ENCODE assay signal across 22 cellular contexts in genomic region chr7:122738937-122739336, GRCh38. TPM values are rescaled to one million over a fixed set of nuclear protein-coding genes. Genes with fewer than 3 reads are reported as not detected.
DNase-seq lines count a peak whose midpoint lies in the region; ATAC-seq, FAIRE-seq and TF ChIP-seq lines count a peak whose summit lies in the region.
"Had no signal": no experiment of that assay in that cellular context is flagged by ENCODE, and none has a peak within 500 bp of the region (broad histone marks: within the 10 kb centered on the region; RNA-seq: fewer than 3 reads in every experiment).

No MANE protein-coding gene starts in this region.

- TF ChIP-seq EP300 in H1 (IDR thresholded peaks at IDR 0.05; ENCODE audit: borderline replicate concordance in 1 of 2, low read depth in 2 of 2, low read length in 2 of 2) = no peak

- H2BK20ac ChIP-seq in H9 (ENCODE audit: low read depth, low read length, poor library complexity, severe bottlenecking) (no peak overlapping the region), H1 (ENCODE audit: low read length) (no peak overlapping the region)

- H3K4me1 ChIP-seq in H9 (ENCODE audit: insufficient read depth, low read length) = peaks cover 9% of the 10 kb centered on the region; the same call in 1 of the 2 replicates
- H3K4me1 ChIP-seq in H1 (replicated peaks in 1 of 4; ENCODE audit: control insufficient read depth in 3 of 4, insufficient read depth in 4 of 4, low read length in 3 of 4) = peaks cover 3 to 22% (median 12%) of the 10 kb centered on the region in 4 experiments; a peak in 6 of 7 replicates
- H3K4me1 ChIP-seq in osteoblast (ENCODE audit: insufficient read depth, low read length) = no peaks in the 10 kb centered on the region
- H3K4me1 ChIP-seq: BE2C, Caco-2 had no signal

- H3K4me3 ChIP-seq in H1 (ENCODE audit: extremely low read depth in 1 of 4, insufficient read depth in 2 of 4, low read depth in 3 of 4, low read length in 4 of 4) (peak overlapping the region in 1 of 4 experiments; percentile 0; a peak in 1 of 8 replicates), osteoblast (ENCODE audit: insufficient read depth, low read length) (no peak overlapping the region)

- no peak for TF ChIP-seq POLR2A in H1 (IDR thresholded peaks at IDR 0.05; ENCODE audit: control extremely low read depth in 1 of 2, low read depth in 2 of 2, low read length in 2 of 2)

- no peaks in the 10 kb centered on the region for H3K27me3 Mint-ChIP-seq in H9 (ENCODE audit: low read depth)
- no peaks in the 10 kb centered on the region for H3K27me3 Mint-ChIP-seq in WTC11 (ENCODE audit: low read depth)
- H3K27me3 Mint-ChIP-seq: CD4-positive, CD25-positive, alpha-beta regulatory T cell; IgD-negative memory B cell had no signal

- peaks cover 68 to 72% of the 10 kb centered on the region in 2 experiments for H3K4me1 Mint-ChIP-seq in H9
- peaks cover 70% of the 10 kb centered on the region for H3K4me1 Mint-ChIP-seq in WTC11
- H3K4me1 Mint-ChIP-seq: CD4-positive, CD25-positive, alpha-beta regulatory T cell; IgD-negative memory B cell had no signal

- TF ChIP-seq CTCF in H9 (conservative IDR thresholded peaks at IDR 0.05) (no peak), WTC11 (IDR thresholded peaks at IDR 0.05) (no peak), H1 (IDR thresholded peaks at IDR 0.05; ENCODE audit: control extremely low read depth in 1 of 3, insufficient read depth in 1 of 3, low read depth in 1 of 3, low read length in 3 of 3) (no peak), osteoblast (IDR thresholded peaks at IDR 0.05; ENCODE audit: extremely low read depth, low read depth, low read length) (no peak)

- H2AK5ac ChIP-seq in H9 (ENCODE audit: insufficient read length, low read length) = no peak overlapping the region
- no peak overlapping the region for H2AK5ac ChIP-seq in H1 (ENCODE audit: low read depth, low read length)

- WGBS in H9 (ENCODE audit: extremely low coverage, insufficient read length, low lambda C conversion rate) = no CpG with 5 or more reads among the region's 2 CpGs
- WGBS in H1 (ENCODE audit: extremely low coverage in 1 of 2, insufficient coverage in 1 of 2, insufficient read length in 1 of 2, insufficient replicate concordance in 2 of 2, low coverage in 1 of 2, low lambda C conversion rate in 2 of 2, missing lambda C conversion rate in 1 of 2), 2 experiments = 24% methylated on average over 2 of the region's 2 CpGs; no CpG with 5 or more reads in 1 of the 2 experiments

- H3K9ac ChIP-seq in H9 (ENCODE audit: extremely low read depth, insufficient read length, low read length) = no peak overlapping the region
- no peak overlapping the region for H3K9ac ChIP-seq in H1 (replicated peaks in 1 of 4; ENCODE audit: extremely low read depth in 1 of 4, low read depth in 3 of 4, low read length in 3 of 4)

- H2BK15ac ChIP-seq in H9 (ENCODE audit: low read depth, low read length) = no peak overlapping the region
- H2BK15ac ChIP-seq in H1 (ENCODE audit: low read length) = no peak overlapping the region

- H2AFZ ChIP-seq in H9 (ENCODE audit: low read length) (no peak overlapping the region), H1 (ENCODE audit: low read length) (no peak overlapping the region), osteoblast (ENCODE audit: low read length) (no peak overlapping the region)

- no peaks in the 10 kb centered on the region for H3K27me3 ChIP-seq in H9 (ENCODE audit: insufficient read depth, low read length)
- H3K27me3 ChIP-seq in H1 (replicated peaks in 1 of 4; ENCODE audit: control insufficient read depth in 3 of 4, extremely low read depth in 1 of 4, insufficient read depth in 3 of 4, low read length in 3 of 4) = no peaks in the 10 kb centered on the region
- H3K27me3 ChIP-seq in osteoblast (ENCODE audit: insufficient read depth, low read length) = no peaks in the 10 kb centered on the region
- H3K27me3 ChIP-seq: BE2C had no signal

- H3K14ac ChIP-seq in H9 (ENCODE audit: insufficient read depth, low read length) (no peak overlapping the region), H1 (ENCODE audit: insufficient read length) (no peak overlapping the region)

- H3K79me1 ChIP-seq in H9 (ENCODE audit: insufficient read depth, low read depth, low read length, poor library complexity, severe bottlenecking) (no peaks in the 10 kb centered on the region), H1 (ENCODE audit: low read depth, low read length) (no peaks in the 10 kb centered on the region; the same call in 1 of the 2 replicates)

- no peak overlapping the region for H3K4ac ChIP-seq in H9 (ENCODE audit: low read depth, low read length)
- H3K4ac ChIP-seq in H1 (replicated peaks; ENCODE audit: insufficient read length, low read depth, low read length) = no peak overlapping the region

- FAIRE-seq in H1 (lab: Jason Lieb, UNC) = peak; percentile 76
- FAIRE-seq: G401.6, GM12891, GM19239, HepG2 had no signal

- no peak overlapping the region for H3T11ph ChIP-seq in H9 (ENCODE audit: low read length)

- H3K9me3 Mint-ChIP-seq in H9 (no peaks in the 10 kb centered on the region), WTC11 (no peaks in the 10 kb centered on the region)

- no peak overlapping the region for H2BK120ac ChIP-seq in H9 (ENCODE audit: low read depth, low read length, poor library complexity, severe bottlenecking)
- H2BK120ac ChIP-seq in H1 (replicated peaks; ENCODE audit: low read depth, low read length) = no peak overlapping the region

- peak overlapping the region in 2 of 3 experiments; percentile 11 to 16; a peak in 5 of 7 replicates for H3K27ac Mint-ChIP-seq in H9
- peak overlapping the region; percentile 82 for H3K27ac Mint-ChIP-seq in WTC11
- H3K27ac Mint-ChIP-seq: CD4-positive, CD25-positive, alpha-beta regulatory T cell; IgD-negative memory B cell had no signal

- POLR2A ChIA-PET in WTC11 (lab: Charles Lee) = interaction anchor here (0.7 kb wide), 1 partner anchor 64 kb away, joined by 8 read pairs; no protein-coding TSS in a partner anchor
- POLR2A ChIA-PET in H1 (lab: Charles Lee; ENCODE audit: partially characterized antibody) = no interaction called here

- H3K18ac ChIP-seq in H9 (ENCODE audit: insufficient read length, low read depth, low read length) = no peak overlapping the region
- no peak overlapping the region for H3K18ac ChIP-seq in H1 (ENCODE audit: extremely low read depth, low read length)

- H3K9me3 ChIP-seq in H9 (ENCODE audit: control insufficient read depth, low read depth, low read length) (no peaks in the 10 kb centered on the region), H1 (ENCODE audit: insufficient read depth in 2 of 2, low read depth in 1 of 2, low read length in 1 of 2) (no peaks in the 10 kb centered on the region), osteoblast (ENCODE audit: low read depth, low read length) (no peaks in the 10 kb centered on the region)
- H3K9me3 ChIP-seq: BE2C, Caco-2 had no signal

- DNase-seq in H9 (no peak), WTC11 (ENCODE audit: low spot score) (no peak), H1 (ENCODE audit: low read depth in 1 of 2, low spot score in 2 of 2) (no peak), osteoblast (ENCODE audit: insufficient read length, low spot score, missing footprints) (peak; percentile 2), superior temporal gyrus (ENCODE audit: extremely low spot score) (no peak)
- DNase-seq: ACHN; BE2C; C1 segment of cervical spinal cord; Caco-2; CD4-positive, CD25-positive, alpha-beta regulatory T cell; HCEC 1CT; KG1 had no signal

- no peak for TF ChIP-seq RAD21 in H1 (IDR thresholded peaks at IDR 0.05 in 1 of 2, conservative IDR thresholded peaks at IDR 0.05 in 1 of 2; ENCODE audit: low read depth in 2 of 2, low read length in 2 of 2)

- H4K8ac ChIP-seq in H9 (replicated peaks; ENCODE audit: insufficient read length, low read depth, low read length) (no peak overlapping the region), H1 (ENCODE audit: extremely low read depth, insufficient read depth, low read length) (no peak overlapping the region)

- no peaks in the 10 kb centered on the region for H3K23me2 ChIP-seq in H9 (ENCODE audit: insufficient read length, low read depth, low read length, poor library complexity, severe bottlenecking)
- H3K23me2 ChIP-seq in H1 (ENCODE audit: low read depth, low read length) = no peaks in the 10 kb centered on the region

- no peak overlapping the region for H2BK12ac ChIP-seq in H9 (ENCODE audit: insufficient read length, low read depth, low read length)
- H2BK12ac ChIP-seq in H1 (ENCODE audit: low read depth, low read length) = no peak overlapping the region

- CTCF ChIA-PET in WTC11 (lab: Charles Lee) = interaction anchor here (0.6 to 1.3 kb wide), 2 partner anchors 64 to 886 kb away, joined by 3 to 6 read pairs; no protein-coding TSS in a partner anchor
- CTCF ChIA-PET in H1 (lab: Charles Lee; ENCODE audit: partially characterized antibody) = interaction anchor here (0.6 to 2.0 kb wide), 5 partner anchors 9 to 172 kb away, joined by 3 to 6 read pairs (median 5); no protein-coding TSS in a partner anchor

- ATAC-seq in WTC11 (peak; percentile 33), GM21515 (IDR thresholded peaks at IDR 0.05; ENCODE audit: unreplicated experiment) (no peak), GM21423 (IDR thresholded peaks at IDR 0.05; ENCODE audit: unreplicated experiment) (no peak)
- ATAC-seq: HepG2 had no signal

- H4K5ac ChIP-seq in H9 (ENCODE audit: insufficient read length, low read depth, low read length) (no peak overlapping the region), H1 (ENCODE audit: insufficient read length, low read depth, low read length) (peak overlapping the region; percentile 23)

- H3K4me2 ChIP-seq in H9 (ENCODE audit: insufficient read depth, insufficient read length, low read length) (no peak overlapping the region), H1 (ENCODE audit: insufficient read depth in 1 of 2, low read depth in 2 of 2, low read length in 2 of 2) (no peak overlapping the region), osteoblast (ENCODE audit: insufficient read depth, low read length) (no peak overlapping the region)

- no peaks in the 10 kb centered on the region for H3K36me3 ChIP-seq in H1 (ENCODE audit: control insufficient read depth in 2 of 4, insufficient read depth in 4 of 4, low read length in 3 of 4)
- no peaks in the 10 kb centered on the region for H3K36me3 ChIP-seq in osteoblast (ENCODE audit: insufficient read depth, low read length)
- H3K36me3 ChIP-seq: BE2C had no signal

- H3K23ac ChIP-seq in H9 (ENCODE audit: insufficient read length, low read depth, low read length) (no peak overlapping the region), H1 (ENCODE audit: insufficient read length) (no peak overlapping the region)

- H2BK5ac ChIP-seq in H9 (ENCODE audit: insufficient read length, low read length) = no peak overlapping the region
- no peak overlapping the region for H2BK5ac ChIP-seq in H1 (ENCODE audit: low read depth, low read length)

- H3K36me3 Mint-ChIP-seq in H9 (ENCODE audit: insufficient read depth in 1 of 3, low read depth in 3 of 3) (peaks cover 0 to 1% (median 0%) of the 10 kb centered on the region in 3 experiments; a peak in 2 of 7 replicates), WTC11 (peaks cover 2% of the 10 kb centered on the region; the same call in 1 of the 2 replicates)
- H3K36me3 Mint-ChIP-seq: CD4-positive, CD25-positive, alpha-beta regulatory T cell had no signal

- H3K56ac ChIP-seq in H9 (ENCODE audit: insufficient read length, low read depth, low read length) (no peak overlapping the region), H1 (replicated peaks; ENCODE audit: insufficient read length, low read depth, low read length) (no peak overlapping the region)

- H3K79me2 ChIP-seq in H9 (ENCODE audit: insufficient read depth, low read length) = no peaks in the 10 kb centered on the region
- H3K79me2 ChIP-seq in H1 (ENCODE audit: control insufficient read depth in 1 of 2, insufficient read depth in 2 of 2, low read length in 2 of 2) = no peaks in the 10 kb centered on the region
- no peaks in the 10 kb centered on the region for H3K79me2 ChIP-seq in osteoblast (ENCODE audit: insufficient read depth, low read length)

- H3K4me3 Mint-ChIP-seq in H9 (no peak overlapping the region), WTC11 (peak overlapping the region; percentile 24; the same call in 1 of the 2 replicates)
- H3K4me3 Mint-ChIP-seq: CD4-positive, CD25-positive, alpha-beta regulatory T cell; IgD-negative memory B cell had no signal

- H4K91ac ChIP-seq in H9 (ENCODE audit: insufficient read length, low read depth, low read length) (no peak overlapping the region), H1 (replicated peaks; ENCODE audit: insufficient read length, low read length) (peak overlapping the region; percentile 70)

- H4K20me1 ChIP-seq in H9 (ENCODE audit: control insufficient read depth, insufficient read depth, insufficient read length) (no peaks in the 10 kb centered on the region), H1 (replicated peaks in 1 of 2; ENCODE audit: control insufficient read depth in 1 of 2, insufficient read depth in 2 of 2, low read length in 2 of 2) (no peaks in the 10 kb centered on the region), osteoblast (ENCODE audit: insufficient read depth, low read length) (no peaks in the 10 kb centered on the region)

- H3K27ac ChIP-seq in H9 (ENCODE audit: insufficient read length, low read depth, low read length) (peak overlapping the region; percentile 24), H1 (ENCODE audit: low read depth, low read length) (no peak overlapping the region), osteoblast (ENCODE audit: low read depth, low read length) (no peak overlapping the region)
- H3K27ac ChIP-seq: HL-60 had no signal

RNA-seq across cellular contexts. Expression of gene RNF148, which starts 36.2 kb away (rescaled TPM):
- total RNA-seq in H9 (2021) = 0.29 and 0.39 TPM in 2 replicates
- total RNA-seq in WTC11 (2021) = 0.17 to 0.32 TPM in 2 of 3 replicates, not detected in the other
- total RNA-seq in H1 (2021; fragmentation: NEBNext Ultra II Directional; extraction: Animal tissue kit (Norgen Biotek cat#: 25700)) = 0.45 TPM in 1 of 2 replicates, not detected in the other
- polyA plus RNA-seq in H1 (2011; rRNA removed) = 0.11 and 0.27 TPM in 2 replicates
- 0.14 TPM for polyA plus RNA-seq in H1 (2011; cell fraction: cytosol; rRNA removed)
- 0.30 TPM for polyA plus RNA-seq in H1 (2011; cell fraction: nucleus; rRNA removed)
- polyA plus RNA-seq in H1 (2012, experiment 1 of 2) = 0.13 to 0.36 TPM (median 0.19 TPM) in 3 of 4 replicates, not detected in the other
- not detected for polyA plus RNA-seq in H1 (2012, experiment 2 of 2)
- polyA plus RNA-seq in H1 (2013, experiment 1 of 2) = 0.10 TPM
- 0.13 TPM for polyA plus RNA-seq in H1 (2013, experiment 2 of 2)
- 3.2 and 8.9 TPM in 2 replicates for polyA minus RNA-seq in H1 (2011; rRNA and poly(A)+ RNA removed)
- polyA minus RNA-seq in H1 (2011; cell fraction: cytosol; rRNA and poly(A)+ RNA removed) = not detected
- polyA minus RNA-seq in H1 (2011; cell fraction: nucleus; rRNA and poly(A)+ RNA removed) = 16.9 TPM
- total RNA-seq in osteoblast = 0.72 and 1.2 TPM in 2 replicates
- total RNA-seq: A172; Caco-2; CD4-positive, CD25-positive, alpha-beta regulatory T cell had no signal
- polyA plus RNA-seq: CD4-positive, CD25-positive, alpha-beta regulatory T cell; IgD-negative memory B cell had no signal

RNA-seq across cellular contexts. Expression of gene RNF133, which starts 40.0 kb away (rescaled TPM):
- total RNA-seq in H9 (2021) = 0.20 and 0.31 TPM in 2 replicates
- total RNA-seq in WTC11 (2021) = 0.11 to 0.15 TPM in 2 of 3 replicates, not detected in the other
- 0.39 TPM in 1 of 2 replicates, not detected in the other for total RNA-seq in H1 (2021; fragmentation: NEBNext Ultra II Directional; extraction: Animal tissue kit (Norgen Biotek cat#: 25700))
- 0.09 TPM in 1 of 2 replicates, not detected in the other for polyA plus RNA-seq in H1 (2011; rRNA removed)
- polyA plus RNA-seq in H1 (2011; cell fraction: cytosol; rRNA removed) = not detected
- polyA plus RNA-seq in H1 (2011; cell fraction: nucleus; rRNA removed) = not detected
- polyA plus RNA-seq in H1 (2012, experiment 1 of 2) = not detected in 4 replicates
- not detected for polyA plus RNA-seq in H1 (2012, experiment 2 of 2)
- polyA plus RNA-seq in H1 (2013, experiment 1 of 2) = 0.06 TPM
- not detected for polyA plus RNA-seq in H1 (2013, experiment 2 of 2)
- polyA minus RNA-seq in H1 (2011; rRNA and poly(A)+ RNA removed) = 1.9 and 2.3 TPM in 2 replicates
- not detected for polyA minus RNA-seq in H1 (2011; cell fraction: cytosol; rRNA and poly(A)+ RNA removed)
- polyA minus RNA-seq in H1 (2011; cell fraction: nucleus; rRNA and poly(A)+ RNA removed) = 6.8 TPM
- 0.36 and 0.59 TPM in 2 replicates for total RNA-seq in osteoblast
- total RNA-seq: A172; Caco-2; CD4-positive, CD25-positive, alpha-beta regulatory T cell; H4 had no signal
- polyA plus RNA-seq: CD4-positive, CD25-positive, alpha-beta regulatory T cell; IgD-negative memory B cell had no signal
